ENCODE assay signal across 7 cellular contexts in genomic region chr1:9593492-9594465, GRCh38. TPM values are rescaled to one million over a fixed set of nuclear protein-coding genes. Genes with fewer than 3 reads are reported as not detected.
DNase-seq lines count a peak whose midpoint lies in the region; ATAC-seq, FAIRE-seq and TF ChIP-seq lines count a peak whose summit lies in the region.

No MANE protein-coding gene starts in this region.

- no peaks in the 10 kb centered on the region for H3K27me3 ChIP-seq in HepG2 (ENCODE audit: control insufficient read depth in 1 of 2, insufficient read depth in 2 of 2, low read length in 2 of 2)

- no peak for TF ChIP-seq RAD21 in HepG2 (CRISPR knock-in tag; IDR thresholded peaks at IDR 0.05)

- TF ChIP-seq POLR2A in HepG2 (IDR thresholded peaks at IDR 0.05; ENCODE audit: insufficient read depth in 1 of 2, low read depth in 2 of 2, low read length in 2 of 2) = no peak

- H3K79me2 ChIP-seq in HepG2 (ENCODE audit: insufficient read depth, low read length) = peaks cover 59% of the 10 kb centered on the region

- no peaks in the 10 kb centered on the region for H3K9me3 ChIP-seq in HepG2 (ENCODE audit: low read length)

- POLR2A ChIA-PET in HepG2 (lab: Yijun Ruan, JAX) = interaction anchor here (1.2 kb wide), 1 partner anchor 60 kb away, joined by 3 read pairs; no protein-coding TSS in a partner anchor

- no TSS peak for BruUV-seq in HepG2 (replicated peaks; lab: Mats Ljungman, UMichigan)

- FAIRE-seq in HepG2 (lab: Jason Lieb, UNC) = peak; percentile 56

- peak overlapping the region; percentile 24; the same call in 1 of the 2 replicates for H3K9ac ChIP-seq in HepG2 (ENCODE audit: insufficient read depth, low read depth, low read length)

- 0 out of 6 replicates have a peak overlapping the region, but pooled peaks of 1 of the 3 experiments have one; percentile 39 for H3K4me3 ChIP-seq in HepG2 (replicated peaks in 1 of 3; ENCODE audit: insufficient read depth in 1 of 3, low read depth in 2 of 3, low read length in 3 of 3)

- peak overlapping the region; percentile 63 for H3K27ac ChIP-seq in HepG2 (ENCODE audit: extremely low read length, insufficient read depth, low read length)

- H3K36me3 ChIP-seq in HepG2 (replicated peaks in 1 of 2; ENCODE audit: control insufficient read depth in 1 of 2, insufficient read depth in 2 of 2, low read length in 2 of 2) = peaks cover 8 to 24% of the 10 kb centered on the region in 2 experiments; a peak in 4 of 5 replicates

- H3K4me2 ChIP-seq in HepG2 (ENCODE audit: low read depth, low read length) = peak overlapping the region; percentile 62

- ATAC-seq in SK-N-SH treated with all-trans-retinoic acid at 6 μM for 48 hours (peak; percentile 75), HepG2 (peak; percentile 74)

- no peak for TF ChIP-seq EP300 in HepG2 (IDR thresholded peaks at IDR 0.05; ENCODE audit: low read depth in 2 of 2, low read length in 2 of 2)
- no peak for TF ChIP-seq EP300 in HepG2 (CRISPR knock-in tag; IDR thresholded peaks at IDR 0.05; ENCODE audit: borderline replicate concordance)

- peaks cover 27% of the 10 kb centered on the region for H4K20me1 ChIP-seq in HepG2 (ENCODE audit: insufficient read depth, low read length)

- in situ Hi-C loops in GM13977 (cut with MboI; ENCODE audit: low pct_unique_long_range_greater_than_20kb, low sequenced_read_pairs, unreplicated experiment) = no loop called here
- in situ Hi-C loops in HepG2 (cut with HindIII; ENCODE audit: extremely low pct_ligation_motif_present, low pct_unique_long_range_greater_than_20kb) = no loop called here

- no peak for TF ChIP-seq CTCF in GM13977 (IDR thresholded peaks at IDR 0.05; ENCODE audit: extremely low read depth, insufficient read depth, missing control alignments)
- no peak for TF ChIP-seq CTCF in HepG2 (CRISPR knock-in tag; IDR thresholded peaks at IDR 0.05)

- intact Hi-C loops in HepG2 (cut with micrococcal nuclease; ENCODE audit: unreplicated experiment) = no loop called here

- no peak overlapping the region for H2AFZ ChIP-seq in HepG2 (ENCODE audit: low read length)

- peak; percentile 90 for DNase-seq in GM13977 (ENCODE audit: low spot score)
- peak; percentile 80 for DNase-seq in NAMALWA (ENCODE audit: low spot score)
- peak; percentile 92 for DNase-seq in dermis blood vessel endothelial cell
- peak; percentile 91 for DNase-seq in HepG2 (ENCODE audit: low spot score)
- DNase-seq in stimulated activated CD8-positive, alpha-beta memory T cell treated with anti-CD3 and anti-CD28 coated beads, Interleukin-7, amount 100 ng/mL, for 48 hours (ENCODE audit: extremely low read depth in 1 of 2, low read depth in 1 of 2) = peak; percentile 14 to 23
- DNase-seq in activated gamma-delta T cell (lab: John Stamatoyannopoulos, UW) = no peak

- peaks cover 50% of the 10 kb centered on the region for H3K4me1 ChIP-seq in HepG2 (ENCODE audit: insufficient read depth, low read length)

- 83% methylated on average over 5 of the region's 25 CpGs for WGBS in HepG2 (ENCODE audit: low lambda C conversion rate)

- CTCF ChIA-PET in HepG2 (lab: Yijun Ruan, JAX; ENCODE audit: low intra/inter-chr PET ratio, low total read pairs) = no interaction called here

TF ChIP-seq in HepG2, 621 proteins besides CTCF, POLR2A, EP300 and RAD21 (continues in another document):
- TF ChIP-seq KAT8 (CRISPR knock-in tag; IDR thresholded peaks at IDR 0.05) (peak; percentile 36; the same call in 1 of the 2 replicates), RELA (CRISPR knock-in tag; IDR thresholded peaks at IDR 0.05) (no peak), CEBPB (IDR thresholded peaks at IDR 0.05; ENCODE audit: borderline replicate concordance, low read depth, low read length) (no peak)

RNA-seq across cellular contexts. Expression of gene TMEM201, which starts 5.1 kb away (rescaled TPM):
- total RNA-seq in dermis blood vessel endothelial cell (5.8 and 10.3 TPM in 2 replicates), HepG2 (2016; rRNA removed; fragmentation: Illumina TruSeq; extraction: Trizol) (5.7 and 8.2 TPM in 2 replicates)
- 2.8 TPM in 2 replicates for total RNA-seq in HepG2 (2016; cell fraction: cytosol; rRNA removed; fragmentation: Illumina TruSeq; extraction: Trizol; ENCODE audit: low read depth)
- 3.7 and 9.3 TPM in 2 replicates for total RNA-seq in HepG2 (2016; cell fraction: insoluble cytoplasmic fraction; rRNA removed; fragmentation: Illumina TruSeq; extraction: Trizol)
- total RNA-seq in HepG2 (2016; cell fraction: membrane; rRNA removed; fragmentation: Illumina TruSeq; extraction: Trizol) = 8.8 and 9.5 TPM in 2 replicates
- total RNA-seq in HepG2 (2016; cell fraction: nucleus; rRNA removed; fragmentation: Illumina TruSeq; extraction: Trizol) = 13.9 and 14.4 TPM in 2 replicates
- polyA plus RNA-seq in HepG2 (2011; rRNA removed) = 1.5 and 2.1 TPM in 2 replicates
- polyA plus RNA-seq in HepG2 (2011; cell fraction: cytosol; rRNA removed) = 1.2 and 1.7 TPM in 2 replicates
- 11.5 and 13.6 TPM in 2 replicates for polyA plus RNA-seq in HepG2 (2011; cell fraction: nucleus; rRNA removed)
- polyA plus RNA-seq in HepG2 (2012) = 4.9 and 7.2 TPM in 2 replicates
- polyA plus RNA-seq in HepG2 (2016; cell fraction: cytosol; fragmentation: Illumina TruSeq; extraction: Trizol; ENCODE audit: low read depth) = 2.6 and 2.7 TPM in 2 replicates
- polyA plus RNA-seq in HepG2 (2016; cell fraction: insoluble cytoplasmic fraction; fragmentation: Illumina TruSeq; extraction: Trizol; ENCODE audit: low read depth) = 5.4 and 7.8 TPM in 2 replicates
- polyA plus RNA-seq in HepG2 (2016; cell fraction: membrane; fragmentation: Illumina TruSeq; extraction: Trizol; ENCODE audit: low read depth) = 6.4 and 6.7 TPM in 2 replicates
- 24.0 and 25.7 TPM in 2 replicates for polyA plus RNA-seq in HepG2 (2016; cell fraction: nucleus; fragmentation: Illumina TruSeq; extraction: Trizol; ENCODE audit: insufficient read depth, low read depth)
- polyA minus RNA-seq in HepG2 (2011; rRNA and poly(A)+ RNA removed; ENCODE audit: low replicate concordance) = 8.5 and 12.3 TPM in 2 replicates
- 5.4 and 5.5 TPM in 2 replicates for polyA minus RNA-seq in HepG2 (2011; cell fraction: cytosol; rRNA and poly(A)+ RNA removed)
- 9.0 and 9.2 TPM in 2 replicates for polyA minus RNA-seq in HepG2 (2011; cell fraction: nucleus; rRNA and poly(A)+ RNA removed)

RNA-seq across cellular contexts. Expression of gene SLC25A33, which starts 54.5 kb away (rescaled TPM):
- total RNA-seq in dermis blood vessel endothelial cell (5.4 and 6.3 TPM in 2 replicates), HepG2 (2016; rRNA removed; fragmentation: Illumina TruSeq; extraction: Trizol) (48.6 and 50.3 TPM in 2 replicates)
- total RNA-seq in HepG2 (2016; cell fraction: cytosol; rRNA removed; fragmentation: Illumina TruSeq; extraction: Trizol; ENCODE audit: low read depth) = 154 and 160 TPM in 2 replicates
- total RNA-seq in HepG2 (2016; cell fraction: insoluble cytoplasmic fraction; rRNA removed; fragmentation: Illumina TruSeq; extraction: Trizol) = 44.1 and 53.1 TPM in 2 replicates
- 183 TPM in 2 replicates for total RNA-seq in HepG2 (2016; cell fraction: membrane; rRNA removed; fragmentation: Illumina TruSeq; extraction: Trizol)
- total RNA-seq in HepG2 (2016; cell fraction: nucleus; rRNA removed; fragmentation: Illumina TruSeq; extraction: Trizol) = 22.6 and 24.9 TPM in 2 replicates
- polyA plus RNA-seq in HepG2 (2011; rRNA removed) = 15.2 and 15.4 TPM in 2 replicates
- polyA plus RNA-seq in HepG2 (2011; cell fraction: cytosol; rRNA removed) = 15.2 and 20.3 TPM in 2 replicates
- polyA plus RNA-seq in HepG2 (2011; cell fraction: nucleus; rRNA removed) = 5.8 and 8.1 TPM in 2 replicates
- 20.1 and 21.0 TPM in 2 replicates for polyA plus RNA-seq in HepG2 (2012)
- 153 and 173 TPM in 2 replicates for polyA plus RNA-seq in HepG2 (2016; cell fraction: cytosol; fragmentation: Illumina TruSeq; extraction: Trizol; ENCODE audit: low read depth)
- 42.4 and 45.4 TPM in 2 replicates for polyA plus RNA-seq in HepG2 (2016; cell fraction: insoluble cytoplasmic fraction; fragmentation: Illumina TruSeq; extraction: Trizol; ENCODE audit: low read depth)
- 145 and 151 TPM in 2 replicates for polyA plus RNA-seq in HepG2 (2016; cell fraction: membrane; fragmentation: Illumina TruSeq; extraction: Trizol; ENCODE audit: low read depth)
- 34.7 and 35.9 TPM in 2 replicates for polyA plus RNA-seq in HepG2 (2016; cell fraction: nucleus; fragmentation: Illumina TruSeq; extraction: Trizol; ENCODE audit: insufficient read depth, low read depth)
- 5.3 and 8.8 TPM in 2 replicates for polyA minus RNA-seq in HepG2 (2011; rRNA and poly(A)+ RNA removed; ENCODE audit: low replicate concordance)
- polyA minus RNA-seq in HepG2 (2011; cell fraction: cytosol; rRNA and poly(A)+ RNA removed) = 11.6 and 12.6 TPM in 2 replicates
- 10.7 and 13.2 TPM in 2 replicates for polyA minus RNA-seq in HepG2 (2011; cell fraction: nucleus; rRNA and poly(A)+ RNA removed)

RNA-seq across cellular contexts. Expression of gene PIK3CD, which starts 57.8 kb away (rescaled TPM):
- 4.1 and 4.5 TPM in 2 replicates for total RNA-seq in dermis blood vessel endothelial cell
- total RNA-seq in HepG2 (2016; rRNA removed; fragmentation: Illumina TruSeq; extraction: Trizol) = 6.6 and 7.1 TPM in 2 replicates
- total RNA-seq in HepG2 (2016; cell fraction: cytosol; rRNA removed; fragmentation: Illumina TruSeq; extraction: Trizol; ENCODE audit: low read depth) = 1.2 and 1.5 TPM in 2 replicates
- total RNA-seq in HepG2 (2016; cell fraction: insoluble cytoplasmic fraction; rRNA removed; fragmentation: Illumina TruSeq; extraction: Trizol) = 5.2 and 7.8 TPM in 2 replicates
- 3.5 and 3.7 TPM in 2 replicates for total RNA-seq in HepG2 (2016; cell fraction: membrane; rRNA removed; fragmentation: Illumina TruSeq; extraction: Trizol)
- total RNA-seq in HepG2 (2016; cell fraction: nucleus; rRNA removed; fragmentation: Illumina TruSeq; extraction: Trizol) = 6.8 and 7.8 TPM in 2 replicates
- 10.0 and 12.5 TPM in 2 replicates for polyA plus RNA-seq in HepG2 (2011; rRNA removed)
- polyA plus RNA-seq in HepG2 (2011; cell fraction: cytosol; rRNA removed) = 6.6 and 8.0 TPM in 2 replicates
- polyA plus RNA-seq in HepG2 (2011; cell fraction: nucleus; rRNA removed) = 43.0 and 43.6 TPM in 2 replicates
- polyA plus RNA-seq in HepG2 (2012) = 9.7 and 11.2 TPM in 2 replicates
- polyA plus RNA-seq in HepG2 (2016; cell fraction: cytosol; fragmentation: Illumina TruSeq; extraction: Trizol; ENCODE audit: low read depth) = 0.95 and 1.2 TPM in 2 replicates
- 5.2 and 6.0 TPM in 2 replicates for polyA plus RNA-seq in HepG2 (2016; cell fraction: insoluble cytoplasmic fraction; fragmentation: Illumina TruSeq; extraction: Trizol; ENCODE audit: low read depth)
- polyA plus RNA-seq in HepG2 (2016; cell fraction: membrane; fragmentation: Illumina TruSeq; extraction: Trizol; ENCODE audit: low read depth) = 2.1 and 2.5 TPM in 2 replicates
- 18.6 and 20.4 TPM in 2 replicates for polyA plus RNA-seq in HepG2 (2016; cell fraction: nucleus; fragmentation: Illumina TruSeq; extraction: Trizol; ENCODE audit: insufficient read depth, low read depth)
- 1.2 and 22.6 TPM in 2 replicates for polyA minus RNA-seq in HepG2 (2011; rRNA and poly(A)+ RNA removed; ENCODE audit: low replicate concordance)
- 8.6 and 9.7 TPM in 2 replicates for polyA minus RNA-seq in HepG2 (2011; cell fraction: cytosol; rRNA and poly(A)+ RNA removed)
- polyA minus RNA-seq in HepG2 (2011; cell fraction: nucleus; rRNA and poly(A)+ RNA removed) = 11.7 and 12.7 TPM in 2 replicates
